ENCODE assay signal across 8 cellular contexts in genomic region chr4:74364649-74365491, GRCh38. TPM values are rescaled to one million over a fixed set of nuclear protein-coding genes. Genes with fewer than 3 reads are reported as not detected.
DNase-seq lines count a peak whose midpoint lies in the region; ATAC-seq, FAIRE-seq and TF ChIP-seq lines count a peak whose summit lies in the region.

TSS of gene EREG (plus strand) at chr4:74365145. CDS start at chr4:74365309, 164 bp downstream.

- BruUV-seq in Caco-2 (replicated peaks; lab: Mats Ljungman, UMichigan): no TSS peak

- no peaks in the 10 kb centered on the region for H3K79me2 ChIP-seq in MM.1S (ENCODE audit: low read length)

- POLR2A ChIA-PET in Caco-2 (lab: Charles Lee): interaction anchor here (0.6 to 1.0 kb wide), 4 partner anchors 80 to 303 kb away, joined by 3 read pairs; partner anchors contain the start of gene AREG

- 0 out of 2 replicates have a peak, but pooled peaks cover 7% of the 10 kb centered on the region for H3K4me1 ChIP-seq in Caco-2
- H3K4me1 ChIP-seq in MM.1S (ENCODE audit: low read length): peaks cover 23% of the 10 kb centered on the region
- no peaks in the 10 kb centered on the region for H3K4me1 ChIP-seq in breast epithelium
- no peaks in the 10 kb centered on the region for H3K4me1 ChIP-seq in kidney (ENCODE audit: control insufficient read depth in 1 of 2, insufficient read depth in 1 of 2, low read depth in 1 of 2, low read length in 2 of 2)

- H3K36me3 ChIP-seq in Caco-2 (ENCODE audit: control insufficient read depth, insufficient read depth, low read length) (no peaks in the 10 kb centered on the region), MM.1S (replicated peaks; ENCODE audit: insufficient read depth, low read length) (no peaks in the 10 kb centered on the region), breast epithelium (no peaks in the 10 kb centered on the region), kidney (ENCODE audit: control insufficient read depth in 1 of 2, insufficient read depth in 2 of 2, low read length in 2 of 2) (no peaks in the 10 kb centered on the region)

- DNase-seq in Caco-2 (peak; percentile 73 to 81), MM.1S (no peak), breast epithelium (ENCODE audit: low spot score in 2 of 2) (no peak), kidney (peak; percentile 78), NCI-H526 treated with DMSO at 0.1 percent for 48 hours (lab: John Stamatoyannopoulos, UW) (no peak)
- peak; percentile 1 to 14 for DNase-seq in stimulated activated CD4-positive, alpha-beta T cell treated with anti-CD3 and anti-CD28 coated beads, Interleukin-4, amount 100 ng/mL, for 48 hours (ENCODE audit: low read depth in 2 of 2)

- no peaks in the 10 kb centered on the region for H3K27me3 Mint-ChIP-seq in Caco-2 (ENCODE audit: insufficient read depth, unreplicated experiment)

- TF ChIP-seq POLR2A in breast epithelium (IDR thresholded peaks at IDR 0.05): no peak

- no peaks in the 10 kb centered on the region for H3K9me2 ChIP-seq in MM.1S (replicated peaks; ENCODE audit: insufficient read depth, low read length)

- no peak within 1 kb of the TSS; the same call in 1 of the 2 replicates for H3K27ac ChIP-seq in MM.1S (ENCODE audit: low read length)
- H3K27ac ChIP-seq in breast epithelium: peak within 1 kb of the TSS in 1 of 2 donors; percentile 60
- no peak within 1 kb of the TSS for H3K27ac ChIP-seq in kidney (ENCODE audit: low read depth in 2 of 2, low read length in 2 of 2)

- H3K4me3 ChIP-seq in Caco-2 (ENCODE audit: low read depth, low read length) (peak within 1 kb of the TSS; percentile 64), MM.1S (ENCODE audit: low read length) (no peak within 1 kb of the TSS), breast epithelium (peak within 1 kb of the TSS; percentile 28 to 67 (median 44)), kidney (ENCODE audit: low read length in 2 of 2) (peak within 1 kb of the TSS in 1 of 2 donors; percentile 22)

- no peaks in the 10 kb centered on the region for H3K27me3 ChIP-seq in Caco-2 (replicated peaks; ENCODE audit: control insufficient read depth, insufficient read depth, low read length)
- no peaks in the 10 kb centered on the region for H3K27me3 ChIP-seq in MM.1S (replicated peaks; ENCODE audit: insufficient read depth, low read length)
- H3K27me3 ChIP-seq in breast epithelium: peaks cover 0 to 6% of the 10 kb centered on the region in 2 donors

- H2AFZ ChIP-seq in MM.1S (ENCODE audit: low read length): no peak within 1 kb of the TSS

- CTCF ChIA-PET in Caco-2 (lab: Charles Lee): interaction anchor here (0.6 to 1.4 kb wide), 2 partner anchors 299 to 306 kb away, joined by 3 to 4 read pairs; no protein-coding TSS in a partner anchor

- H3K9ac ChIP-seq in MM.1S (ENCODE audit: low read length) (no peak within 1 kb of the TSS), kidney (ENCODE audit: low read length in 2 of 2) (no peak within 1 kb of the TSS)

- H3K9me3 ChIP-seq in Caco-2 (no peaks in the 10 kb centered on the region), MM.1S (replicated peaks; ENCODE audit: insufficient read depth, low read length) (no peaks in the 10 kb centered on the region), breast epithelium (no peaks in the 10 kb centered on the region), kidney (ENCODE audit: control insufficient read depth in 1 of 2, low read length in 2 of 2) (no peaks in the 10 kb centered on the region)

- peak within 1 kb of the TSS; percentile 91 for H3K27ac Mint-ChIP-seq in Caco-2 (ENCODE audit: unreplicated experiment)

- peaks cover 6% of the 10 kb centered on the region; the same call in 1 of the 2 replicates for H3F3A ChIP-seq in MM.1S (ENCODE audit: insufficient read depth, low read length)

- H3K4me2 ChIP-seq in MM.1S (ENCODE audit: low read depth, low read length): peak within 1 kb of the TSS; percentile 49; the same call in 1 of the 2 replicates

- peaks cover 14% of the 10 kb centered on the region for H3K4me1 Mint-ChIP-seq in Caco-2 (ENCODE audit: low read depth, unreplicated experiment)

- no peaks in the 10 kb centered on the region for H3K9me3 Mint-ChIP-seq in Caco-2 (ENCODE audit: unreplicated experiment)

- no peak for FAIRE-seq in kidney (lab: Jason Lieb, UNC)

- intact Hi-C loops in Caco-2 (cut with micrococcal nuclease; ENCODE audit: unreplicated experiment): loop anchor here (1.0 kb wide), 1 partner anchor 45 kb away; no protein-coding TSS in a partner anchor
- intact Hi-C loops in breast epithelium (cut with DNase I; ENCODE audit: low total_unique reads): no loop called here
- intact Hi-C loops in kidney (cut with DNase I): loop anchor here (10.0 kb wide), 1 partner anchor 310 kb away; no protein-coding TSS in a partner anchor

- TF ChIP-seq CTCF in Caco-2 (IDR thresholded peaks at IDR 0.05; ENCODE audit: insufficient read depth in 1 of 2, low read depth in 1 of 2, low read length in 1 of 2, severe bottlenecking in 1 of 2, unreplicated experiment in 1 of 2) (no peak), MM.1S (IDR thresholded peaks at IDR 0.05; ENCODE audit: low read length) (no peak), breast epithelium (IDR thresholded peaks at IDR 0.05) (no peak), kidney (IDR thresholded peaks at IDR 0.05; ENCODE audit: borderline replicate concordance, extremely low read depth, insufficient read depth) (no peak)

- H3K4me3 Mint-ChIP-seq in Caco-2 (ENCODE audit: unreplicated experiment): peak within 1 kb of the TSS; percentile 75

- ATAC-seq in GM21526 (IDR thresholded peaks at IDR 0.05; ENCODE audit: low FRiP score, unreplicated experiment) (peak; percentile 53), HG03039 (IDR thresholded peaks at IDR 0.05; ENCODE audit: unreplicated experiment) (no peak)

- peaks cover 39% of the 10 kb centered on the region for H3K36me3 Mint-ChIP-seq in Caco-2 (ENCODE audit: insufficient read depth, unreplicated experiment)

- no peaks in the 10 kb centered on the region for H4K20me1 ChIP-seq in MM.1S (ENCODE audit: insufficient read depth, low read length)

RNA-seq across cellular contexts. Expression of gene EREG, which starts in this region (rescaled TPM):
- total RNA-seq in Caco-2 (2022) (35.5 and 37.0 TPM in 2 replicates), breast epithelium (1 to 10 TPM in 2 of 3 donors, under 1 TPM in 1; 0.80 to 7.6 (median 3.3) TPM), kidney (0.44 TPM)
- not detected for polyA plus RNA-seq in kidney (ENCODE audit: insufficient read depth, low read depth, low replicate concordance)

Comparison
In these comparisons a context has a peak if more than half of its experiments do, and no peak if none do; other contexts are left out.
1. Peak in DNase-seq in kidney; RNA of the gene not detected or under 1 TPM.
2. DNase-seq: peak in Caco-2 (2 of 2) and stimulated activated CD4-positive, alpha-beta T cell treated with anti-CD3 and anti-CD28 coated beads, Interleukin-4, amount 100 ng/mL, for 48 hours (2 of 2); none in MM.1S (single experiment), breast epithelium (0 of 2) and NCI-H526 treated with DMSO at 0.1 percent for 48 hours (single experiment).